ENCODE assay signal across 1 cellular context in genomic region chr17:57732062-57732461, GRCh38.
TF ChIP-seq lines count a peak whose summit lies in the region.

No MANE protein-coding gene starts in this region.

TF ChIP-seq in GM12878, 131 proteins besides CTCF, POLR2A, EP300 and RAD21 (continued from another document):
- TF ChIP-seq ATF3 (IDR thresholded peaks at IDR 0.05; ENCODE audit: borderline replicate concordance, extremely low read depth, low read depth, low read length) = no peak
